In genomic region chr9:129111143-129111761, GRCh38 we compare ENCODE assay signal across 1 cellular context.
TF ChIP-seq lines count a peak whose summit lies in the region.

TSS of gene PTPA (plus strand) at chr9:129111415. CDS start at chr9:129111601, 186 bp downstream.

TF ChIP-seq in WTC11, 78 proteins besides CTCF, POLR2A, EP300 and RAD21 (continued from another document):
- TF ChIP-seq USF2 (CRISPR knock-in tag; IDR thresholded peaks at IDR 0.05), result peak; percentile 15; the same call in 1 of the 2 replicates
- no peak for TF ChIP-seq E2F1 (CRISPR knock-in tag; IDR thresholded peaks at IDR 0.05)
- no peak for TF ChIP-seq ZNF396 (CRISPR knock-in tag; IDR thresholded peaks at IDR 0.05; ENCODE audit: borderline replicate concordance)
- TF ChIP-seq RELA (CRISPR knock-in tag; IDR thresholded peaks at IDR 0.05; ENCODE audit: borderline replicate concordance), result no peak
- TF ChIP-seq ATF6 (CRISPR knock-in tag; IDR thresholded peaks at IDR 0.05), result no peak
- no peak; the same call in 1 of the 2 replicates for TF ChIP-seq ETV6 (CRISPR knock-in tag; IDR thresholded peaks at IDR 0.05)
- TF ChIP-seq ATF2 (CRISPR knock-in tag; IDR thresholded peaks at IDR 0.05; ENCODE audit: borderline replicate concordance, low read depth), result no peak
- TF ChIP-seq SP1 (CRISPR knock-in tag; conservative IDR thresholded peaks at IDR 0.05), result peak; percentile 53
- no peak for TF ChIP-seq CREB1 (CRISPR knock-in tag; IDR thresholded peaks at IDR 0.05)
- no peak for TF ChIP-seq ZNF512 (CRISPR knock-in tag; IDR thresholded peaks at IDR 0.05; ENCODE audit: borderline replicate concordance)
- TF ChIP-seq E2F4 (CRISPR knock-in tag; IDR thresholded peaks at IDR 0.05; ENCODE audit: borderline replicate concordance, low read depth), result no peak
- no peak for TF ChIP-seq ELF4 (CRISPR knock-in tag; IDR thresholded peaks at IDR 0.05; ENCODE audit: low read depth)
- TF ChIP-seq ZNF263 (CRISPR knock-in tag; IDR thresholded peaks at IDR 0.05; ENCODE audit: low read depth), result no peak
- TF ChIP-seq NFATC4 (CRISPR knock-in tag; IDR thresholded peaks at IDR 0.05), result no peak
- no peak for TF ChIP-seq ZNF138 (CRISPR knock-in tag; conservative IDR thresholded peaks at IDR 0.05)
- TF ChIP-seq GABPB1 (CRISPR knock-in tag; IDR thresholded peaks at IDR 0.05), result no peak
- TF ChIP-seq NR2C2 (CRISPR knock-in tag; IDR thresholded peaks at IDR 0.05), result no peak
- peak; percentile 87; the same call in 1 of the 2 replicates for TF ChIP-seq TEAD1 (CRISPR knock-in tag; IDR thresholded peaks at IDR 0.05)
- TF ChIP-seq NR3C1 (CRISPR knock-in tag; conservative IDR thresholded peaks at IDR 0.05; ENCODE audit: low read depth), result no peak
- no peak for TF ChIP-seq ZNF532 (CRISPR knock-in tag; IDR thresholded peaks at IDR 0.05; ENCODE audit: borderline replicate concordance)
- TF ChIP-seq SOX15 (CRISPR knock-in tag; IDR thresholded peaks at IDR 0.05), result no peak
- TF ChIP-seq ZNF281 (CRISPR knock-in tag; IDR thresholded peaks at IDR 0.05), result no peak
